ENCODE assay signal across 15 cellular contexts in genomic region chr5:164002653-164003052, GRCh38.
A peak's percentile ranks its signal among the peaks of the same experiment; 100 is the strongest.
DNase-seq lines count a peak whose midpoint lies in the region; ATAC-seq and TF ChIP-seq lines count a peak whose summit lies in the region.
"Had no signal": no experiment of that assay in that cellular context is flagged by ENCODE, and none has a peak within 500 bp of the region (broad histone marks: within the 10 kb centered on the region; RNA-seq: fewer than 3 reads in every experiment).

No MANE protein-coding gene starts in this region.

- no peak overlapping the region for H3K4me3 Mint-ChIP-seq in stimulated activated effector memory CD8-positive, alpha-beta T cell treated with anti-CD3 and anti-CD28 coated beads, Interleukin-12 subunit alpha, Interleukin-12 subunit beta, amount 100 ng/mL, for 72 hours
- H3K4me3 Mint-ChIP-seq: stimulated activated memory B cell treated with anti-CD40 and anti-IgM and Interleukin-4, amounts not matched to agents 10 μg/mL and 1 μg/mL and 100 μg/mL, for 72 hours had no signal

- TF ChIP-seq CTCF in dorsolateral prefrontal cortex (IDR thresholded peaks at IDR 0.05 in 54 of 56, conservative IDR thresholded peaks at IDR 0.05 in 2 of 56; ENCODE audit: low read depth in 1 of 56, partially characterized antibody in 56 of 56) = no peak
- no peak for TF ChIP-seq CTCF in adrenal gland (IDR thresholded peaks at IDR 0.05)

- H3K9me3 ChIP-seq in adrenal gland (replicated peaks in 1 of 3) = no peaks in the 10 kb centered on the region

- intact Hi-C loops in dorsolateral prefrontal cortex (cut with DNase I) (no loop called here), adrenal gland (cut with DNase I) (loop anchor here in 1 of 2 donors (10.0 kb wide), 1 partner anchor 438 kb away; no protein-coding TSS in a partner anchor)

- H3K27ac Mint-ChIP-seq in stimulated activated effector memory CD8-positive, alpha-beta T cell treated with anti-CD3 and anti-CD28 coated beads, Interleukin-12 subunit alpha, Interleukin-12 subunit beta, amount 100 ng/mL, for 72 hours = no peak overlapping the region
- H3K27ac Mint-ChIP-seq: stimulated activated memory B cell treated with anti-CD40 and anti-IgM and Interleukin-4, amounts not matched to agents 10 μg/mL and 1 μg/mL and 100 μg/mL, for 72 hours had no signal

- H3K36me3 Mint-ChIP-seq in stimulated activated effector memory CD8-positive, alpha-beta T cell treated with anti-CD3 and anti-CD28 coated beads, Interleukin-12 subunit alpha, Interleukin-12 subunit beta, amount 100 ng/mL, for 72 hours = no peaks in the 10 kb centered on the region
- H3K36me3 Mint-ChIP-seq: stimulated activated memory B cell treated with anti-CD40 and anti-IgM and Interleukin-4, amounts not matched to agents 10 μg/mL and 1 μg/mL and 100 μg/mL, for 72 hours had no signal

- 84 to 90% (median 88%) methylated on average over 3 of the region's 3 CpGs for WGBS in adrenal gland, 4 donors

- H3K36me3 ChIP-seq in adrenal gland (replicated peaks in 1 of 2) = no peaks in the 10 kb centered on the region
- H3K36me3 ChIP-seq: WERI-Rb-1 had no signal

- ATAC-seq in HG03432 (IDR thresholded peaks at IDR 0.05; ENCODE audit: unreplicated experiment) = peak; percentile 80
- ATAC-seq in stimulated activated effector memory CD8-positive, alpha-beta T cell treated with anti-CD3 and anti-CD28 coated beads, Interleukin-12 subunit alpha, Interleukin-12 subunit beta, amount 100 ng/mL, for 72 hours = peak; percentile 97
- ATAC-seq: HCT116; stimulated activated memory B cell treated with anti-CD40 and anti-IgM and Interleukin-4, amounts not matched to agents 10 μg/mL and 1 μg/mL and 100 μg/mL, for 72 hours had no signal

- DNase-seq in NK-92 treated with Interleukin-12 subunit alpha and Interleukin-12 subunit beta, amount 100 ng/mL, for 24 hours (lab: John Stamatoyannopoulos, UW) = peak; percentile 4
- DNase-seq in NK-92 (lab: John Stamatoyannopoulos, UW; ENCODE audit: unreplicated experiment) (no peak), dorsolateral prefrontal cortex (peak in 7 of 10 donors; percentile 14 to 67 (median 59)), T-helper 9 cell (no peak), KG1 (lab: John Stamatoyannopoulos, UW) (no peak), adrenal gland (no peak)
- DNase-seq in stimulated activated effector memory CD8-positive, alpha-beta T cell treated with anti-CD3 and anti-CD28 coated beads, Interleukin-12 subunit alpha, Interleukin-12 subunit beta, amount 100 ng/mL, for 72 hours (ENCODE audit: low spot score in 2 of 2) = no peak
- DNase-seq: cerebellar nuclear complex; NCI-H2081; stimulated activated CD4-positive, alpha-beta T cell treated with anti-CD3 and anti-CD28 coated beads, Interleukin-12 subunit alpha, Interleukin-12 subunit beta, amount 100 ng/mL, for 4 hours; WERI-Rb-1 had no signal

- H3K9me3 Mint-ChIP-seq in stimulated activated effector memory CD8-positive, alpha-beta T cell treated with anti-CD3 and anti-CD28 coated beads, Interleukin-12 subunit alpha, Interleukin-12 subunit beta, amount 100 ng/mL, for 72 hours = peaks cover 4% of the 10 kb centered on the region
- H3K9me3 Mint-ChIP-seq: stimulated activated memory B cell treated with anti-CD40 and anti-IgM and Interleukin-4, amounts not matched to agents 10 μg/mL and 1 μg/mL and 100 μg/mL, for 72 hours had no signal

- H3K4me1 Mint-ChIP-seq in stimulated activated effector memory CD8-positive, alpha-beta T cell treated with anti-CD3 and anti-CD28 coated beads, Interleukin-12 subunit alpha, Interleukin-12 subunit beta, amount 100 ng/mL, for 72 hours = peaks cover 6% of the 10 kb centered on the region

- TF ChIP-seq POLR2A in adrenal gland (IDR thresholded peaks at IDR 0.05) = no peak

- no peaks in the 10 kb centered on the region for H3K4me1 ChIP-seq in adrenal gland (replicated peaks in 1 of 2)

- no peaks in the 10 kb centered on the region for H3K27me3 ChIP-seq in dorsolateral prefrontal cortex
- H3K27me3 ChIP-seq in adrenal gland = no peaks in the 10 kb centered on the region

- H3K4me3 ChIP-seq in dorsolateral prefrontal cortex (no peak overlapping the region), adrenal gland (no peak overlapping the region)

- H3K27ac ChIP-seq in dorsolateral prefrontal cortex (peak overlapping the region in 1 of 59 donors; percentile 49), adrenal gland (no peak overlapping the region)
- H3K27ac ChIP-seq: 22Rv1, WERI-Rb-1 had no signal

Comparison
In these comparisons a context has a peak if more than half of its experiments do, and no peak if none do; other contexts are left out.
1. DNase-seq: peak in NK-92 treated with Interleukin-12 subunit alpha and Interleukin-12 subunit beta, amount 100 ng/mL, for 24 hours (single experiment) and dorsolateral prefrontal cortex (7 of 10); none in NK-92 (single experiment), stimulated activated effector memory CD8-positive, alpha-beta T cell treated with anti-CD3 and anti-CD28 coated beads, Interleukin-12 subunit alpha, Interleukin-12 subunit beta, amount 100 ng/mL, for 72 hours (0 of 2), T-helper 9 cell (single experiment), KG1 (single experiment) and adrenal gland (0 of 7).